Comparison of ENCODE assay signal across 9 cellular contexts in genomic region chr4:98446499-98447375, GRCh38.
A peak's percentile ranks its signal among the peaks of the same experiment; 100 is the strongest.
DNase-seq lines count a peak whose midpoint lies in the region; ATAC-seq, FAIRE-seq and TF ChIP-seq lines count a peak whose summit lies in the region.
"Had no signal": no experiment of that assay in that cellular context is flagged by ENCODE, and none has a peak within 500 bp of the region (broad histone marks: within the 10 kb centered on the region; RNA-seq: fewer than 3 reads in every experiment).

No MANE protein-coding gene starts in this region.

- no peaks in the 10 kb centered on the region for H3K9me3 Mint-ChIP-seq in T-helper 1 cell treated with Interleukin-12 subunit alpha and Interleukin-12 subunit beta and Interleukin-4 antibody, amounts not matched to agents 30 μg/mL and 1 μg/mL, for 36 hours

- RAD21 ChIA-PET in GM12878 (lab: Charles Lee; ENCODE audit: unreplicated experiment): interaction anchor here (0.7 to 1.6 kb wide), 4 partner anchors 21 to 549 kb away, joined by 3 to 5 read pairs (median 3); partner anchors contain the start of gene METAP1

- peak overlapping the region; percentile 39 for H3K4me2 ChIP-seq in GM12878 (ENCODE audit: control insufficient read depth, insufficient read depth)

- TF ChIP-seq CTCF in GM12878 (IDR thresholded peaks at IDR 0.05 in 2 of 3, conservative IDR thresholded peaks at IDR 0.05 in 1 of 3; ENCODE audit: control insufficient read depth in 2 of 3, extremely low read depth in 1 of 3, insufficient read depth in 1 of 3, low read depth in 3 of 3, low read length in 3 of 3): no peak

- in situ Hi-C loops in GM12878 (cut with MboI): no loop called here

- DNase-seq in GM12878 (ENCODE audit: low read depth, low spot score): peak; percentile 61
- peak; percentile 23 for DNase-seq in retina
- DNase-seq in anterior cingulate cortex (lab: John Stamatoyannopoulos, UW): no peak
- no peak for DNase-seq in NCI-H1694 treated with DMSO at 0.1 percent for 48 hours (lab: John Stamatoyannopoulos, UW)
- no peak for DNase-seq in SHP77 (lab: John Stamatoyannopoulos, UW)

- no peaks in the 10 kb centered on the region for H3K27me3 ChIP-seq in GM12878 (replicated peaks in 1 of 2; ENCODE audit: control insufficient read depth in 2 of 2, insufficient read depth in 2 of 2, low read length in 1 of 2)

- H3K79me2 ChIP-seq in GM12878 (ENCODE audit: control insufficient read depth, insufficient read depth, low read length): no peaks in the 10 kb centered on the region

- peaks cover 17% of the 10 kb centered on the region for H3K4me1 ChIP-seq in GM12878 (ENCODE audit: control insufficient read depth, insufficient read depth, low read length)

- H3K9me3 ChIP-seq in GM12878 (replicated peaks; ENCODE audit: control insufficient read depth, insufficient read depth, low read length): no peaks in the 10 kb centered on the region

- peak; percentile 79 for ATAC-seq in GM19023 (IDR thresholded peaks at IDR 0.05; ENCODE audit: unreplicated experiment)
- peak; percentile 78 for ATAC-seq in HG03066 (IDR thresholded peaks at IDR 0.05; ENCODE audit: low read depth, unreplicated experiment)
- peak; percentile 93 for ATAC-seq in GM12878

- 1% methylated on average over 10 of the region's 10 CpGs for WGBS in GM12878 (ENCODE audit: insufficient coverage, insufficient replicate concordance, low lambda C conversion rate, missing lambda C conversion rate)

- H3K27me3 Mint-ChIP-seq in T-helper 1 cell treated with Interleukin-12 subunit alpha and Interleukin-12 subunit beta and Interleukin-4 antibody, amounts not matched to agents 30 μg/mL and 1 μg/mL, for 36 hours (ENCODE audit: low read depth): no peaks in the 10 kb centered on the region

- H3K27ac ChIP-seq in GM12878 (ENCODE audit: control insufficient read depth, insufficient read depth): peak overlapping the region; percentile 36
- H3K27ac ChIP-seq: SK-N-MC had no signal

- no peaks in the 10 kb centered on the region for H4K20me1 ChIP-seq in GM12878 (ENCODE audit: control insufficient read depth, insufficient read depth)

- peak overlapping the region; percentile 76 for H2AFZ ChIP-seq in GM12878 (ENCODE audit: control insufficient read depth, low read depth, low read length)

- H3K4me1 Mint-ChIP-seq in T-helper 1 cell treated with Interleukin-12 subunit alpha and Interleukin-12 subunit beta and Interleukin-4 antibody, amounts not matched to agents 30 μg/mL and 1 μg/mL, for 36 hours (ENCODE audit: low read depth): peaks cover 37% of the 10 kb centered on the region

- intact Hi-C loops in GM12878 (cut with micrococcal nuclease; ENCODE audit: unreplicated experiment): loop anchor here (1.0 to 5.0 kb wide), 3 partner anchors 184 to 484 kb away; partner anchors contain the start of genes RAP1GDS1 and STPG2

- POLR2A ChIA-PET in GM12878 (lab: Charles Lee): no interaction called here

- peak overlapping the region; percentile 91 for H3K27ac Mint-ChIP-seq in T-helper 1 cell treated with Interleukin-12 subunit alpha and Interleukin-12 subunit beta and Interleukin-4 antibody, amounts not matched to agents 30 μg/mL and 1 μg/mL, for 36 hours

- H3K4me3 Mint-ChIP-seq in T-helper 1 cell treated with Interleukin-12 subunit alpha and Interleukin-12 subunit beta and Interleukin-4 antibody, amounts not matched to agents 30 μg/mL and 1 μg/mL, for 36 hours: peak overlapping the region; percentile 72

- peak; percentile 27 for FAIRE-seq in GM12878 (lab: Jason Lieb, UNC)

- peak in 1 of 2 experiments; percentile 68; a peak in 2 of 4 replicates for TF ChIP-seq EP300 in GM12878 (IDR thresholded peaks at IDR 0.05; ENCODE audit: borderline replicate concordance in 1 of 2, control insufficient read depth in 1 of 2, low read depth in 2 of 2, low read length in 2 of 2)

- no peak overlapping the region for H3K9ac ChIP-seq in GM12878 (ENCODE audit: control insufficient read depth, insufficient read depth, low read length)

- peaks cover 30% of the 10 kb centered on the region for H3K36me3 Mint-ChIP-seq in T-helper 1 cell treated with Interleukin-12 subunit alpha and Interleukin-12 subunit beta and Interleukin-4 antibody, amounts not matched to agents 30 μg/mL and 1 μg/mL, for 36 hours (ENCODE audit: low read depth)

- CTCF ChIA-PET in GM12878 (lab: Yijun Ruan, JAX): interaction anchor here (1.0 to 4.8 kb wide), 3 partner anchors 21 to 958 kb away, joined by 4 to 21 read pairs (median 5); no protein-coding TSS in a partner anchor

- no peak for TF ChIP-seq RAD21 in GM12878 (IDR thresholded peaks at IDR 0.05; ENCODE audit: insufficient read depth, low read depth, low read length)

- H3K36me3 ChIP-seq in GM12878 (ENCODE audit: control insufficient read depth in 2 of 2, insufficient read depth in 2 of 2, low read length in 1 of 2): no peaks in the 10 kb centered on the region; a peak in 2 of 4 replicates

- H3K4me3 ChIP-seq in GM12878: no peak overlapping the region
- H3K4me3 ChIP-seq: SK-N-MC had no signal

- SMC1A ChIA-PET in GM12878 (lab: Charles Lee; ENCODE audit: uncharacterized antibody, unreplicated experiment): interaction anchor here (0.6 to 2.2 kb wide), 6 partner anchors 17 to 610 kb away, joined by 3 to 7 read pairs (median 4); no protein-coding TSS in a partner anchor

- no peak for TF ChIP-seq POLR2A in GM12878 (IDR thresholded peaks at IDR 0.05; ENCODE audit: low read depth, low read length)

- no TSS peak for BruUV-seq in GM12878 (replicated peaks; lab: Mats Ljungman, UMichigan)

TF ChIP-seq in GM12878, 131 proteins besides CTCF, POLR2A, EP300 and RAD21 (continues in another document):
- no peak for TF ChIP-seq ZZZ3 (IDR thresholded peaks at IDR 0.05; ENCODE audit: control insufficient read depth, insufficient read length, low read depth)
- TF ChIP-seq, protein P1, sequence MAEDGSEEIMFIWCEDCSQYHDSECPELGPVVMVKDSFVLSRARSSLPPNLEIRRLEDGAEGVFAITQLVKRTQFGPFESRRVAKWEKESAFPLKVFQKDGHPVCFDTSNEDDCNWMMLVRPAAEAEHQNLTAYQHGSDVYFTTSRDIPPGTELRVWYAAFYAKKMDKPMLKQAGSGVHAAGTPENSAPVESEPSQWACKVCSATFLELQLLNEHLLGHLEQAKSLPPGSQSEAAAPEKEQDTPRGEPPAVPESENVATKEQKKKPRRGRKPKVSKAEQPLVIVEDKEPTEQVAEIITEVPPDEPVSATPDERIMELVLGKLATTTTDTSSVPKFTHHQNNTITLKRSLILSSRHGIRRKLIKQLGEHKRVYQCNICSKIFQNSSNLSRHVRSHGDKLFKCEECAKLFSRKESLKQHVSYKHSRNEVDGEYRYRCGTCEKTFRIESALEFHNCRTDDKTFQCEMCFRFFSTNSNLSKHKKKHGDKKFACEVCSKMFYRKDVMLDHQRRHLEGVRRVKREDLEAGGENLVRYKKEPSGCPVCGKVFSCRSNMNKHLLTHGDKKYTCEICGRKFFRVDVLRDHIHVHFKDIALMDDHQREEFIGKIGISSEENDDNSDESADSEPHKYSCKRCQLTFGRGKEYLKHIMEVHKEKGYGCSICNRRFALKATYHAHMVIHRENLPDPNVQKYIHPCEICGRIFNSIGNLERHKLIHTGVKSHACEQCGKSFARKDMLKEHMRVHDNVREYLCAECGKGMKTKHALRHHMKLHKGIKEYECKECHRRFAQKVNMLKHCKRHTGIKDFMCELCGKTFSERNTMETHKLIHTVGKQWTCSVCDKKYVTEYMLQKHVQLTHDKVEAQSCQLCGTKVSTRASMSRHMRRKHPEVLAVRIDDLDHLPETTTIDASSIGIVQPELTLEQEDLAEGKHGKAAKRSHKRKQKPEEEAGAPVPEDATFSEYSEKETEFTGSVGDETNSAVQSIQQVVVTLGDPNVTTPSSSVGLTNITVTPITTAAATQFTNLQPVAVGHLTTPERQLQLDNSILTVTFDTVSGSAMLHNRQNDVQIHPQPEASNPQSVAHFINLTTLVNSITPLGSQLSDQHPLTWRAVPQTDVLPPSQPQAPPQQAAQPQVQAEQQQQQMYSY (CRISPR knock-in tag; IDR thresholded peaks at IDR 0.05): no peak
- no peak for TF ChIP-seq ATF3 (IDR thresholded peaks at IDR 0.05; ENCODE audit: borderline replicate concordance, extremely low read depth, low read depth, low read length)
- TF ChIP-seq ZNF217 (IDR thresholded peaks at IDR 0.05): no peak
- 0 out of 2 replicates have a peak, but pooled peaks have one; percentile 31 for TF ChIP-seq PAX5 (IDR thresholded peaks at IDR 0.05; ENCODE audit: borderline replicate concordance, low read depth, low read length)
- peak; percentile 81 for TF ChIP-seq MTA2 (IDR thresholded peaks at IDR 0.05; ENCODE audit: low read depth)
- TF ChIP-seq CHD2 (IDR thresholded peaks at IDR 0.05; ENCODE audit: borderline replicate concordance, low read depth, low read length): 0 out of 2 replicates have a peak, but pooled peaks have one; percentile 13
- TF ChIP-seq, protein P2, sequence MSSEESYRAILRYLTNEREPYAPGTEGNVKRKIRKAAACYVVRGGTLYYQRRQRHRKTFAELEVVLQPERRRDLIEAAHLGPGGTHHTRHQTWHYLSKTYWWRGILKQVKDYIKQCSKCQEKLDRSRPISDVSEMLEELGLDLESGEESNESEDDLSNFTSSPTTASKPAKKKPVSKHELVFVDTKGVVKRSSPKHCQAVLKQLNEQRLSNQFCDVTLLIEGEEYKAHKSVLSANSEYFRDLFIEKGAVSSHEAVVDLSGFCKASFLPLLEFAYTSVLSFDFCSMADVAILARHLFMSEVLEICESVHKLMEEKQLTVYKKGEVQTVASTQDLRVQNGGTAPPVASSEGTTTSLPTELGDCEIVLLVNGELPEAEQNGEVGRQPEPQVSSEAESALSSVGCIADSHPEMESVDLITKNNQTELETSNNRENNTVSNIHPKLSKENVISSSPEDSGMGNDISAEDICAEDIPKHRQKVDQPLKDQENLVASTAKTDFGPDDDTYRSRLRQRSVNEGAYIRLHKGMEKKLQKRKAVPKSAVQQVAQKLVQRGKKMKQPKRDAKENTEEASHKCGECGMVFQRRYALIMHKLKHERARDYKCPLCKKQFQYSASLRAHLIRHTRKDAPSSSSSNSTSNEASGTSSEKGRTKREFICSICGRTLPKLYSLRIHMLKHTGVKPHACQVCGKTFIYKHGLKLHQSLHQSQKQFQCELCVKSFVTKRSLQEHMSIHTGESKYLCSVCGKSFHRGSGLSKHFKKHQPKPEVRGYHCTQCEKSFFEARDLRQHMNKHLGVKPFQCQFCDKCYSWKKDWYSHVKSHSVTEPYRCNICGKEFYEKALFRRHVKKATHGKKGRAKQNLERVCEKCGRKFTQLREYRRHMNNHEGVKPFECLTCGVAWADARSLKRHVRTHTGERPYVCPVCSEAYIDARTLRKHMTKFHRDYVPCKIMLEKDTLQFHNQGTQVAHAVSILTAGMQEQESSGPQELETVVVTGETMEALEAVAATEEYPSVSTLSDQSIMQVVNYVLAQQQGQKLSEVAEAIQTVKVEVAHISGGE (CRISPR knock-in tag; IDR thresholded peaks at IDR 0.05): no peak
- TF ChIP-seq BCL11A (IDR thresholded peaks at IDR 0.05; ENCODE audit: low read depth, low read length): peak; percentile 12; the same call in 1 of the 2 replicates

Comparison
In these comparisons a context has a peak if more than half of its experiments do, and no peak if none do; other contexts are left out.
1. DNase-seq: peak in GM12878 (single experiment) and retina (single experiment); none in anterior cingulate cortex (0 of 58), NCI-H1694 treated with DMSO at 0.1 percent for 48 hours (single experiment) and SHP77 (0 of 2).
2. Peak in every context shown above with its lines, with median percentiles within 50 percentile points of each other: ATAC-seq.